Comparison of ENCODE assay signal across 22 cellular contexts in genomic region chr14:101288436-101289229, GRCh38.
DNase-seq lines count a peak whose midpoint lies in the region; ATAC-seq and TF ChIP-seq lines count a peak whose summit lies in the region.
"Had no signal": no experiment of that assay in that cellular context is flagged by ENCODE, and none has a peak within 500 bp of the region (broad histone marks: within the 10 kb centered on the region; RNA-seq: fewer than 3 reads in every experiment).

No MANE protein-coding gene starts in this region.

- H3K36me3 Mint-ChIP-seq in nephron progenitor cell (ENCODE audit: low read depth): no peaks in the 10 kb centered on the region
- H3K36me3 Mint-ChIP-seq in naive thymus-derived CD4-positive, alpha-beta T cell: no peaks in the 10 kb centered on the region
- H3K36me3 Mint-ChIP-seq: stimulated activated memory B cell treated with anti-CD40 and anti-IgM and Interleukin-4, amounts not matched to agents 10 μg/mL and 1 μg/mL and 100 μg/mL, for 72 hours had no signal

- no peak overlapping the region for H3K4me3 ChIP-seq in esophagus muscularis mucosa
- H3K4me3 ChIP-seq in testis: no peak overlapping the region
- H3K4me3 ChIP-seq in naive thymus-derived CD4-positive, alpha-beta T cell (ENCODE audit: low read length): no peak overlapping the region

- H3K27me3 Mint-ChIP-seq in nephron progenitor cell (ENCODE audit: low read depth, poor library complexity): no peaks in the 10 kb centered on the region
- H3K27me3 Mint-ChIP-seq in naive thymus-derived CD4-positive, alpha-beta T cell: peaks cover 7 to 66% (median 53%) of the 10 kb centered on the region in 5 donors

- no peak for TF ChIP-seq POLR2A in esophagus muscularis mucosa (IDR thresholded peaks at IDR 0.05; ENCODE audit: low read depth)
- no peak for TF ChIP-seq POLR2A in testis (IDR thresholded peaks at IDR 0.05)

- H3K27ac ChIP-seq in esophagus muscularis mucosa (replicated peaks in 1 of 4) (no peak overlapping the region), testis (no peak overlapping the region)
- no peak overlapping the region for H3K27ac ChIP-seq in naive thymus-derived CD4-positive, alpha-beta T cell (ENCODE audit: low read depth, low read length)
- H3K27ac ChIP-seq: parathyroid adenoma had no signal

- no peaks in the 10 kb centered on the region for H3K9me3 Mint-ChIP-seq in nephron progenitor cell
- peaks cover 0 to 6% (median 0%) of the 10 kb centered on the region in 11 donors for H3K9me3 Mint-ChIP-seq in naive thymus-derived CD4-positive, alpha-beta T cell

- TF ChIP-seq CTCF in esophagus muscularis mucosa (IDR thresholded peaks at IDR 0.05): no peak
- TF ChIP-seq CTCF in nephron progenitor cell (IDR thresholded peaks at IDR 0.05): no peak
- TF ChIP-seq CTCF in testis (IDR thresholded peaks at IDR 0.05): no peak

- H3K9me3 ChIP-seq in esophagus muscularis mucosa (no peaks in the 10 kb centered on the region), testis (no peaks in the 10 kb centered on the region)
- H3K9me3 ChIP-seq in naive thymus-derived CD4-positive, alpha-beta T cell (ENCODE audit: control insufficient read depth in 2 of 3, low read length in 3 of 3): no peaks in the 10 kb centered on the region

- DNase-seq in HuH-7.5 (ENCODE audit: low spot score) (peak; percentile 9), esophagus muscularis mucosa (ENCODE audit: extremely low spot score) (peak; percentile 72), nephron progenitor cell (peak; percentile 46), testis (peak; percentile 16), HK-2 (ENCODE audit: unreplicated experiment) (no peak), activated T-cell treated with anti-CD3 and anti-CD28 coated beads for 4 hours (no peak)
- no peak for DNase-seq in naive thymus-derived CD4-positive, alpha-beta T cell
- DNase-seq: activated CD8-positive, alpha-beta memory T cell treated with anti-CD3 and anti-CD28 coated beads for 24 hours; activated naive CD4-positive, alpha-beta T cell treated with anti-CD3 and anti-CD28 coated beads, Interleukin-2, amount 50 U/mL, for 16 hours; activated T-cell treated with anti-CD3 and anti-CD28 coated beads, Interleukin-2, amount 50 U/mL, for 48 hours; AML-193; cerebellar nuclear complex; DMS53; effector CD4-positive, alpha-beta T cell; erythroblast; GF-D8; KBM-7; kidney; NCI-H69; stimulated activated CD4-positive, alpha-beta T cell treated with anti-CD3 and anti-CD28 coated beads, Interleukin-2, amount 100 ng/mL, for 24 hours had no signal

- TF ChIP-seq EP300 in esophagus muscularis mucosa (IDR thresholded peaks at IDR 0.05): no peak

- intact Hi-C loops in esophagus muscularis mucosa (cut with DNase I) (no loop called here), testis (cut with DNase I; ENCODE audit: low total_unique reads) (no loop called here)
- intact Hi-C loops in naive thymus-derived CD4-positive, alpha-beta T cell (cut with micrococcal nuclease): no loop called here

- H3K27me3 ChIP-seq in esophagus muscularis mucosa (peaks cover 0 to 18% (median 0%) of the 10 kb centered on the region in 4 donors), testis (no peaks in the 10 kb centered on the region)
- no peaks in the 10 kb centered on the region for H3K27me3 ChIP-seq in naive thymus-derived CD4-positive, alpha-beta T cell (ENCODE audit: control insufficient read depth in 2 of 2, insufficient read depth in 2 of 2, low read length in 2 of 2)

- H3K4me1 ChIP-seq in esophagus muscularis mucosa: no peaks in the 10 kb centered on the region
- peaks cover 8% of the 10 kb centered on the region for H3K4me1 ChIP-seq in testis
- H3K4me1 ChIP-seq in naive thymus-derived CD4-positive, alpha-beta T cell (ENCODE audit: control insufficient read depth in 2 of 2, insufficient read depth in 2 of 2, low read length in 2 of 2): no peaks in the 10 kb centered on the region
- H3K4me1 ChIP-seq: parathyroid adenoma had no signal

- CTCF ChIA-PET in naive thymus-derived CD4-positive, alpha-beta T cell (lab: Charles Lee): no interaction called here

- POLR2A ChIA-PET in naive thymus-derived CD4-positive, alpha-beta T cell (lab: Charles Lee): no interaction called here

- H3K27ac Mint-ChIP-seq in nephron progenitor cell: peak overlapping the region; percentile 31
- no peak overlapping the region for H3K27ac Mint-ChIP-seq in naive thymus-derived CD4-positive, alpha-beta T cell
- H3K27ac Mint-ChIP-seq: stimulated activated memory B cell treated with anti-CD40 and anti-IgM and Interleukin-4, amounts not matched to agents 10 μg/mL and 1 μg/mL and 100 μg/mL, for 72 hours had no signal

- 79% methylated on average over 6 of the region's 20 CpGs for WGBS in esophagus muscularis mucosa
- WGBS in testis, 2 donors: 63 to 68% methylated on average over 13 to 20 of the region's 20 CpGs

- H3K4me3 Mint-ChIP-seq in nephron progenitor cell: peak overlapping the region; percentile 24
- H3K4me3 Mint-ChIP-seq in naive thymus-derived CD4-positive, alpha-beta T cell: no peak overlapping the region
- H3K4me3 Mint-ChIP-seq: stimulated activated memory B cell treated with anti-CD40 and anti-IgM and Interleukin-4, amounts not matched to agents 10 μg/mL and 1 μg/mL and 100 μg/mL, for 72 hours had no signal

- no peaks in the 10 kb centered on the region for H3K36me3 ChIP-seq in esophagus muscularis mucosa
- no peaks in the 10 kb centered on the region for H3K36me3 ChIP-seq in testis (ENCODE audit: low read depth, missing control alignments)
- no peaks in the 10 kb centered on the region for H3K36me3 ChIP-seq in naive thymus-derived CD4-positive, alpha-beta T cell (ENCODE audit: control insufficient read depth in 2 of 3, insufficient read depth in 3 of 3, low read length in 3 of 3)

- ATAC-seq in naive thymus-derived CD4-positive, alpha-beta T cell: no peak
- ATAC-seq: stimulated activated memory B cell treated with anti-CD40 and anti-IgM and Interleukin-4, amounts not matched to agents 10 μg/mL and 1 μg/mL and 100 μg/mL, for 72 hours had no signal

- H3K4me1 Mint-ChIP-seq in nephron progenitor cell: peaks cover 69% of the 10 kb centered on the region
- no peaks in the 10 kb centered on the region for H3K4me1 Mint-ChIP-seq in naive thymus-derived CD4-positive, alpha-beta T cell
- H3K4me1 Mint-ChIP-seq: stimulated activated memory B cell treated with anti-CD40 and anti-IgM and Interleukin-4, amounts not matched to agents 10 μg/mL and 1 μg/mL and 100 μg/mL, for 72 hours had no signal

Comparison
In these comparisons a context has a peak if more than half of its experiments do, and no peak if none do; other contexts are left out.
1. DNase-seq: peak in HuH-7.5 (single experiment), esophagus muscularis mucosa (single experiment), nephron progenitor cell (single experiment) and testis (single experiment); none in HK-2 (single experiment), naive thymus-derived CD4-positive, alpha-beta T cell (0 of 9) and activated T-cell treated with anti-CD3 and anti-CD28 coated beads for 4 hours (single experiment).